ENCODE assay signal across 16 cellular contexts in genomic region chr12:122732170-122732569, GRCh38. TPM values are rescaled to one million over a fixed set of nuclear protein-coding genes. Genes with fewer than 3 reads are reported as not detected.
DNase-seq lines count a peak whose midpoint lies in the region; ATAC-seq, FAIRE-seq and TF ChIP-seq lines count a peak whose summit lies in the region.
"Had no signal": no experiment of that assay in that cellular context is flagged by ENCODE, and none has a peak within 500 bp of the region (broad histone marks: within the 10 kb centered on the region; RNA-seq: fewer than 3 reads in every experiment).

No MANE protein-coding gene starts in this region.

- no peak overlapping the region for H3K4me3 ChIP-seq in RWPE2 (ENCODE audit: severe bottlenecking)
- H3K4me3 ChIP-seq in spleen, result no peak overlapping the region
- H3K4me3 ChIP-seq in breast epithelium, result no peak overlapping the region

- peaks cover 3 to 6% (median 4%) of the 10 kb centered on the region in 3 donors for H3K27me3 Mint-ChIP-seq in immature natural killer cell (ENCODE audit: low read depth in 3 of 3)

- no peaks in the 10 kb centered on the region for H3K36me3 ChIP-seq in KOPT-K1 (ENCODE audit: insufficient read depth, low read length)
- no peaks in the 10 kb centered on the region for H3K36me3 ChIP-seq in RWPE2 (ENCODE audit: low read depth)
- H3K36me3 ChIP-seq in spleen, result no peaks in the 10 kb centered on the region
- H3K36me3 ChIP-seq in breast epithelium, result no peaks in the 10 kb centered on the region

- TF ChIP-seq CTCF in RWPE2 (IDR thresholded peaks at IDR 0.05; ENCODE audit: poor library complexity, severe bottlenecking) (no peak), spleen (IDR thresholded peaks at IDR 0.05 in 8 of 11, conservative IDR thresholded peaks at IDR 0.05 in 3 of 11) (no peak), breast epithelium (IDR thresholded peaks at IDR 0.05) (no peak)

- DNase-seq in RWPE2 (ENCODE audit: low spot score) (peak; percentile 19), spleen (peak; percentile 37), GM12892 (ENCODE audit: insufficient read length) (no peak), immature natural killer cell (no peak), breast epithelium (ENCODE audit: low spot score in 2 of 2) (no peak)
- no peak for DNase-seq in activated naive CD4-positive, alpha-beta T cell treated with anti-CD3 and anti-CD28 coated beads, Interleukin-2, amount 50 U/mL, for 72 hours (ENCODE audit: low spot score in 2 of 2)
- DNase-seq: activated gamma-delta T cell treated with Interleukin-2 at 50 U/mL for 16 hours; central memory CD4-positive, alpha-beta T cell; DND-41 had no signal

- no peak overlapping the region for H3K4me3 Mint-ChIP-seq in immature natural killer cell

- H3K27me3 ChIP-seq in RWPE2 (ENCODE audit: insufficient read depth, poor library complexity, severe bottlenecking), result no peaks in the 10 kb centered on the region
- peaks cover 0 to 7% (median 0%) of the 10 kb centered on the region in 7 donors for H3K27me3 ChIP-seq in spleen (replicated peaks in 1 of 7)
- no peaks in the 10 kb centered on the region for H3K27me3 ChIP-seq in breast epithelium

- intact Hi-C loops in spleen (cut with DNase I; ENCODE audit: low total_unique reads) (no loop called here), breast epithelium (cut with DNase I; ENCODE audit: low total_unique reads) (loop anchor here (2.0 to 10.0 kb wide), 2 partner anchors 19 to 87 kb away; no protein-coding TSS in a partner anchor)

- H3K4me1 ChIP-seq in RWPE2 (ENCODE audit: insufficient read depth, poor library complexity, severe bottlenecking) (no peaks in the 10 kb centered on the region), spleen (peaks cover 0 to 31% (median 18%) of the 10 kb centered on the region in 6 donors), breast epithelium (no peaks in the 10 kb centered on the region)

- H3K27ac Mint-ChIP-seq in activated naive CD4-positive, alpha-beta T cell treated with anti-CD3 and anti-CD28 coated beads, Interleukin-2, amount 50 U/mL, for 72 hours, result peak overlapping the region; percentile 92 to 98
- no peak overlapping the region for H3K27ac Mint-ChIP-seq in immature natural killer cell

- no peak for FAIRE-seq in GM12892 (lab: Jason Lieb, UNC)
- FAIRE-seq: endometrium, frontal cortex had no signal

- peaks cover 0 to 14% of the 10 kb centered on the region in 2 donors for H3K36me3 Mint-ChIP-seq in activated naive CD4-positive, alpha-beta T cell treated with anti-CD3 and anti-CD28 coated beads, Interleukin-2, amount 50 U/mL, for 72 hours
- H3K36me3 Mint-ChIP-seq in immature natural killer cell, result no peaks in the 10 kb centered on the region
- H3K36me3 Mint-ChIP-seq: CD4-positive, CD25-positive, alpha-beta regulatory T cell had no signal

- 36 to 53% (median 45%) methylated on average over 3 of the region's 3 CpGs for WGBS in spleen, 5 donors

- H3K9me3 Mint-ChIP-seq in activated naive CD4-positive, alpha-beta T cell treated with anti-CD3 and anti-CD28 coated beads, Interleukin-2, amount 50 U/mL, for 72 hours, result peaks cover 0 to 7% of the 10 kb centered on the region in 2 donors
- no peaks in the 10 kb centered on the region for H3K9me3 Mint-ChIP-seq in immature natural killer cell

- H3K9me3 ChIP-seq in KOPT-K1 (ENCODE audit: insufficient read depth, low read length, poor library complexity, severe bottlenecking), result no peaks in the 10 kb centered on the region
- no peaks in the 10 kb centered on the region for H3K9me3 ChIP-seq in RWPE2 (ENCODE audit: severe bottlenecking)
- no peaks in the 10 kb centered on the region for H3K9me3 ChIP-seq in spleen
- H3K9me3 ChIP-seq in breast epithelium, result no peaks in the 10 kb centered on the region

- TF ChIP-seq POLR2A in spleen (IDR thresholded peaks at IDR 0.05) (no peak), GM12892 (IDR thresholded peaks at IDR 0.05; ENCODE audit: low read depth, low read length) (no peak), breast epithelium (IDR thresholded peaks at IDR 0.05) (no peak)

- ATAC-seq in RWPE2 (ENCODE audit: low read depth), result peak; percentile 30; the same call in 1 of the 3 replicates
- ATAC-seq in activated naive CD4-positive, alpha-beta T cell treated with anti-CD3 and anti-CD28 coated beads, Interleukin-2, amount 50 U/mL, for 72 hours, result peak; percentile 27 to 35

- peaks cover 0 to 2% of the 10 kb centered on the region in 2 donors for H3K4me1 Mint-ChIP-seq in immature natural killer cell

- H3K27ac ChIP-seq in KOPT-K1 (ENCODE audit: low read depth, low read length, poor library complexity, severe bottlenecking), result peak overlapping the region; percentile 61
- no peak overlapping the region for H3K27ac ChIP-seq in RWPE2 (ENCODE audit: poor library complexity, severe bottlenecking)
- peak overlapping the region in 7 of 8 donors; percentile 14 to 75 (median 39) for H3K27ac ChIP-seq in spleen
- H3K27ac ChIP-seq in breast epithelium, result no peak overlapping the region

RNA-seq across cellular contexts. Expression of gene HCAR1, which starts 1.5 kb away (rescaled TPM):
- total RNA-seq in activated naive CD4-positive, alpha-beta T cell treated with anti-CD3 and anti-CD28 coated beads, Interleukin-2, amount 50 U/mL, for 72 hours, result 1 to 10 TPM in 1 of 2 donors, under 1 TPM in 1; 0.52 to 1.8 TPM
- 10 to 100 TPM in 2 of 7 donors, 1 to 10 TPM in 5; 1.5 to 10.8 (median 4.4) TPM for total RNA-seq in spleen
- polyA plus RNA-seq in spleen, result under 1 TPM; 0.26 to 0.70 (median 0.53) TPM
- not detected for polyA plus RNA-seq in GM12892 (2012; ENCODE audit: missing spikeins)
- not detected for polyA plus RNA-seq in immature natural killer cell
- total RNA-seq in breast epithelium, result 10 to 100 TPM in 2 of 3 donors, 1 to 10 TPM in 1; 3.2 to 34.0 (median 20.6) TPM
- total RNA-seq: CD4-positive, CD25-positive, alpha-beta regulatory T cell; H4; lung microvascular endothelial cell; MCF 10A had no signal
- polyA plus RNA-seq: CD4-positive, CD25-positive, alpha-beta regulatory T cell had no signal

RNA-seq across cellular contexts. Expression of gene HCAR3, which starts 15.6 kb away (rescaled TPM):
- under 1 TPM in 1 of 2 donors, not detected in 1; 0.09 TPM for total RNA-seq in activated naive CD4-positive, alpha-beta T cell treated with anti-CD3 and anti-CD28 coated beads, Interleukin-2, amount 50 U/mL, for 72 hours
- total RNA-seq in spleen (10 to 100 TPM; 12.1 to 92.8 (median 33.9) TPM), breast epithelium (1 to 10 TPM in 2 of 3 donors, under 1 TPM in 1; 0.96 to 4.8 (median 2.6) TPM)
- polyA plus RNA-seq in spleen (1 to 10 TPM in 2 of 3 donors, under 1 TPM in 1; 0.36 to 2.5 (median 1.0) TPM), immature natural killer cell (not detected)
- polyA plus RNA-seq in GM12892 (2012; ENCODE audit: missing spikeins), result 1.3 TPM
- total RNA-seq: CD4-positive, CD25-positive, alpha-beta regulatory T cell; frontal cortex; H4; lung microvascular endothelial cell; MCF 10A had no signal
- polyA plus RNA-seq: CD4-positive, CD25-positive, alpha-beta regulatory T cell had no signal

RNA-seq across cellular contexts. Expression of gene DENR, which starts 20.5 kb away (rescaled TPM):
- 10 to 100 TPM; 58.6 to 65.0 TPM for total RNA-seq in activated naive CD4-positive, alpha-beta T cell treated with anti-CD3 and anti-CD28 coated beads, Interleukin-2, amount 50 U/mL, for 72 hours
- total RNA-seq in spleen (10 to 100 TPM; 29.0 to 41.7 (median 38.5) TPM), breast epithelium (10 to 100 TPM; 21.9 to 30.7 (median 28.2) TPM)
- polyA plus RNA-seq in spleen (10 to 100 TPM; 26.6 to 36.0 (median 28.3) TPM), immature natural killer cell (10 to 100 TPM; 66.2 to 81.1 (median 68.7) TPM)
- 58.3 TPM for polyA plus RNA-seq in GM12892 (2012; ENCODE audit: missing spikeins)

RNA-seq across cellular contexts. Expression of gene HCAR2, which starts 29.0 kb away (rescaled TPM):
- under 1 TPM in 1 of 2 donors, not detected in 1; 0.39 TPM for total RNA-seq in activated naive CD4-positive, alpha-beta T cell treated with anti-CD3 and anti-CD28 coated beads, Interleukin-2, amount 50 U/mL, for 72 hours
- total RNA-seq in spleen (10 to 100 TPM in 6 of 7 donors, 1 to 10 TPM in 1; 9.9 to 43.0 (median 20.7) TPM), breast epithelium (10 to 100 TPM in 1 of 3 donors, 1 to 10 TPM in 2; 5.7 to 10.8 (median 6.4) TPM)
- polyA plus RNA-seq in spleen (1 to 10 TPM in 2 of 3 donors, under 1 TPM in 1; 0.53 to 1.8 (median 1.0) TPM), immature natural killer cell (not detected)
- not detected for polyA plus RNA-seq in GM12892 (2012; ENCODE audit: missing spikeins)
- total RNA-seq: CD4-positive, CD25-positive, alpha-beta regulatory T cell; lung microvascular endothelial cell had no signal
- polyA plus RNA-seq: CD4-positive, CD25-positive, alpha-beta regulatory T cell had no signal

RNA-seq across cellular contexts. Expression of gene CCDC62, which starts 42.2 kb away (rescaled TPM):
- total RNA-seq in activated naive CD4-positive, alpha-beta T cell treated with anti-CD3 and anti-CD28 coated beads, Interleukin-2, amount 50 U/mL, for 72 hours, result 1 to 10 TPM in 1 of 2 donors, under 1 TPM in 1; 0.37 to 1.8 TPM
- total RNA-seq in spleen (1 to 10 TPM; 1.0 to 2.2 (median 1.6) TPM), breast epithelium (1 to 10 TPM in 1 of 3 donors, under 1 TPM in 2; 0.66 to 1.9 (median 0.73) TPM)
- polyA plus RNA-seq in spleen (under 1 TPM; 0.52 to 0.54 (median 0.52) TPM), immature natural killer cell (under 1 TPM in 1 of 3 donors, not detected in 2; 0.28 TPM)
- 0.47 TPM for polyA plus RNA-seq in GM12892 (2012; ENCODE audit: missing spikeins)

Comparison
In these comparisons a context has a peak if more than half of its experiments do, and no peak if none do; other contexts are left out.
1. H3K27ac ChIP-seq: peak in KOPT-K1 (single experiment) and spleen (7 of 8); none in RWPE2 (single experiment) and breast epithelium (0 of 2).
2. DNase-seq: peak in RWPE2 (single experiment) and spleen (single experiment); none in activated naive CD4-positive, alpha-beta T cell treated with anti-CD3 and anti-CD28 coated beads, Interleukin-2, amount 50 U/mL, for 72 hours (0 of 2), GM12892 (single experiment), immature natural killer cell (0 of 3) and breast epithelium (0 of 2).
3. H3K27ac Mint-ChIP-seq: peak in activated naive CD4-positive, alpha-beta T cell treated with anti-CD3 and anti-CD28 coated beads, Interleukin-2, amount 50 U/mL, for 72 hours (2 of 2); none in immature natural killer cell (0 of 6).